1 cellular context compared by ENCODE assay signal in the genomic region with DNA sequence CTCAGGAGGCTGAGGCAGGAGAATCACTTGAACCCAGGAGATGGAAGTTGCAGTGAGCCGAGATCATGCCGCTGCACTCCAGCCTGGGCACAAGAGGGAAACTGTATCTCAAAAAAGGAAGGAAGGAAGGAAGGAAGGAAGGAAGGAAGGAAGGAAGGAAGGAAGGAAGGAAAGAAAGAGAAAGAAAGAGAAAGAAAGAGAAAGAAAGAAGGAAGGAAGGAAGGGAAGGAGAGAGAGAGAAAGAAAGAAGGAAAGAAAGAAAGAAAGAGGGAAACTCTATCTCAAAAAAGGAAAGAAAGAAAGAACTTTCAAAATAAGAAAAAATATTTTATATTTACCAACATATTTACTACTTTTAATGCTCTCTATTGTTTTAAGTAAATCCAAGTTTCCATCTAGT. TPM values are rescaled to one million over a fixed set of nuclear protein-coding genes. Genes with fewer than 3 reads are reported as not detected.
"Had no signal": no experiment of that assay in that cellular context is flagged by ENCODE, and none has a peak within 500 bp of the region (broad histone marks: within the 10 kb centered on the region; RNA-seq: fewer than 3 reads in every experiment).

No MANE protein-coding gene starts in this region.

RNA-seq across cellular contexts. Expression of gene CORO2B, which starts 47.4 kb away (rescaled TPM):
- total RNA-seq: G401 had no signal
